8 cellular contexts compared by ENCODE assay signal in genomic region chr9:133113928-133114351, GRCh38. TPM values are rescaled to one million over a fixed set of nuclear protein-coding genes. Genes with fewer than 3 reads are reported as not detected.
A peak's percentile ranks its signal among the peaks of the same experiment; 100 is the strongest.
DNase-seq lines count a peak whose midpoint lies in the region; ATAC-seq, FAIRE-seq and TF ChIP-seq lines count a peak whose summit lies in the region.

No MANE protein-coding gene starts in this region.

- H3K27me3 Mint-ChIP-seq in CD4-positive, alpha-beta T cell: no peaks in the 10 kb centered on the region
- no peaks in the 10 kb centered on the region for H3K27me3 Mint-ChIP-seq in dendritic cell treated with granulocyte-macrophage colony-stimulating factor and Interleukin-4, amounts not matched to agents 40 ng/mL and 50 ng/mL, for 4 days
- H3K27me3 Mint-ChIP-seq in neural progenitor cell (ENCODE audit: insufficient read depth, low read depth): peaks cover 10% of the 10 kb centered on the region

- POLR2A ChIA-PET in CD4-positive, alpha-beta T cell (lab: Charles Lee): no interaction called here

- no peak overlapping the region for H2AFZ ChIP-seq in neural progenitor cell (replicated peaks)

- H4K20me1 ChIP-seq in neural progenitor cell (ENCODE audit: low read depth): peaks cover 78% of the 10 kb centered on the region

- TF ChIP-seq CTCF in CD4-positive, alpha-beta T cell (IDR thresholded peaks at IDR 0.05): no peak
- TF ChIP-seq CTCF in neural progenitor cell (IDR thresholded peaks at IDR 0.05): no peak

- H3K4me1 Mint-ChIP-seq in CD4-positive, alpha-beta T cell (ENCODE audit: low read depth): peaks cover 35% of the 10 kb centered on the region
- H3K4me1 Mint-ChIP-seq in dendritic cell treated with granulocyte-macrophage colony-stimulating factor and Interleukin-4, amounts not matched to agents 40 ng/mL and 50 ng/mL, for 4 days (ENCODE audit: low read depth): peaks cover 81% of the 10 kb centered on the region
- peaks cover 26% of the 10 kb centered on the region for H3K4me1 Mint-ChIP-seq in neural progenitor cell

- H3F3A ChIP-seq in neural progenitor cell (ENCODE audit: low read depth): peaks cover 1% of the 10 kb centered on the region

- H3K27ac Mint-ChIP-seq in CD4-positive, alpha-beta T cell: peak overlapping the region; percentile 81
- H3K27ac Mint-ChIP-seq in dendritic cell treated with granulocyte-macrophage colony-stimulating factor and Interleukin-4, amounts not matched to agents 40 ng/mL and 50 ng/mL, for 4 days: peak overlapping the region; percentile 99
- peak overlapping the region; percentile 66 for H3K27ac Mint-ChIP-seq in neural progenitor cell

- peak overlapping the region; percentile 12 for H3K9ac ChIP-seq in neural progenitor cell

- peaks cover 19% of the 10 kb centered on the region for H3K4me1 ChIP-seq in neural progenitor cell

- CTCF ChIA-PET in CD4-positive, alpha-beta T cell (lab: Charles Lee): interaction anchor here (1.0 kb wide), 1 partner anchor 30 kb away, joined by 5 read pairs; no protein-coding TSS in a partner anchor

- H3K9me3 ChIP-seq in CD4-positive, alpha-beta T cell (ENCODE audit: control insufficient read depth, low read length): no peaks in the 10 kb centered on the region
- no peaks in the 10 kb centered on the region for H3K9me3 ChIP-seq in neural progenitor cell (ENCODE audit: low read depth)

- no peaks in the 10 kb centered on the region for H3K27me3 ChIP-seq in CD4-positive, alpha-beta T cell (ENCODE audit: control insufficient read depth, insufficient read depth, low read length)
- no peaks in the 10 kb centered on the region for H3K27me3 ChIP-seq in neural progenitor cell

- FAIRE-seq in H54 (lab: Jason Lieb, UNC): no peak

- no peak overlapping the region for H3K4me2 ChIP-seq in neural progenitor cell

- H3K4me3 Mint-ChIP-seq in CD4-positive, alpha-beta T cell: no peak overlapping the region
- H3K4me3 Mint-ChIP-seq in dendritic cell treated with granulocyte-macrophage colony-stimulating factor and Interleukin-4, amounts not matched to agents 40 ng/mL and 50 ng/mL, for 4 days: peak overlapping the region; percentile 59
- H3K4me3 Mint-ChIP-seq in neural progenitor cell: no peak overlapping the region

- no peaks in the 10 kb centered on the region for H3K9me3 Mint-ChIP-seq in CD4-positive, alpha-beta T cell
- H3K9me3 Mint-ChIP-seq in dendritic cell treated with granulocyte-macrophage colony-stimulating factor and Interleukin-4, amounts not matched to agents 40 ng/mL and 50 ng/mL, for 4 days: no peaks in the 10 kb centered on the region
- H3K9me3 Mint-ChIP-seq in neural progenitor cell: no peaks in the 10 kb centered on the region

- TF ChIP-seq POLR2A in H54 (IDR thresholded peaks at IDR 0.05; ENCODE audit: low read depth, low read length): no peak

- no peak for DNase-seq in CD4-positive, alpha-beta T cell
- DNase-seq in NCI-H2171 treated with DMSO at 0.1 percent for 48 hours (lab: John Stamatoyannopoulos, UW) (peak; percentile 79), neural progenitor cell (ENCODE audit: low spot score) (no peak), iPS-NIHi7 (ENCODE audit: extremely low spot score) (no peak), H54 (ENCODE audit: insufficient read length, low spot score) (no peak)

- H3K79me2 ChIP-seq in neural progenitor cell (ENCODE audit: low read depth): peaks cover 26% of the 10 kb centered on the region

- intact Hi-C loops in CD4-positive, alpha-beta T cell (cut with DNase I, micrococcal nuclease): no loop called here
- intact Hi-C loops in dendritic cell treated with granulocyte-macrophage colony-stimulating factor and Interleukin-4, amounts not matched to agents 40 ng/mL and 50 ng/mL, for 4 days (cut with micrococcal nuclease): loop anchor here (1.0 kb wide), 1 partner anchor 7 kb away; the partner anchor contains the start of gene RALGDS

- no peak overlapping the region for H3K27ac ChIP-seq in CD4-positive, alpha-beta T cell (ENCODE audit: low read depth, low read length)
- H3K27ac ChIP-seq in neural progenitor cell: no peak overlapping the region

- H3K36me3 Mint-ChIP-seq in CD4-positive, alpha-beta T cell (ENCODE audit: low read depth): peaks cover 43% of the 10 kb centered on the region
- peaks cover 81% of the 10 kb centered on the region for H3K36me3 Mint-ChIP-seq in dendritic cell treated with granulocyte-macrophage colony-stimulating factor and Interleukin-4, amounts not matched to agents 40 ng/mL and 50 ng/mL, for 4 days (ENCODE audit: low read depth)
- peaks cover 7% of the 10 kb centered on the region for H3K36me3 Mint-ChIP-seq in neural progenitor cell

- H3K36me3 ChIP-seq in neural progenitor cell: no peaks in the 10 kb centered on the region

- ATAC-seq in CD4-positive, alpha-beta T cell (ENCODE audit: poor library complexity): peak; percentile 9
- ATAC-seq in GM19463 (IDR thresholded peaks at IDR 0.05; ENCODE audit: unreplicated experiment) (no peak), HG03159 (IDR thresholded peaks at IDR 0.05; ENCODE audit: unreplicated experiment) (no peak)

- no peak overlapping the region for H3K4me3 ChIP-seq in neural progenitor cell

RNA-seq across cellular contexts. Expression of gene RALGDS, which starts 7.1 kb away (rescaled TPM):
- 100 to 1,000 TPM; 166 to 168 TPM for total RNA-seq in CD4-positive, alpha-beta T cell
- 24.1 and 58.8 TPM in 2 replicates for total RNA-seq in neural progenitor cell (ENCODE audit: low replicate concordance)

RNA-seq across cellular contexts. Expression of gene GBGT1, which starts 49.8 kb away (rescaled TPM):
- 1 to 10 TPM; 1.3 to 1.8 TPM for total RNA-seq in CD4-positive, alpha-beta T cell
- 2.0 and 3.0 TPM in 2 replicates for total RNA-seq in neural progenitor cell (ENCODE audit: low replicate concordance)

RNA-seq across cellular contexts. Expression of gene CEL, which starts 52.2 kb away (rescaled TPM):
- under 1 TPM; 0.16 to 0.39 TPM for total RNA-seq in CD4-positive, alpha-beta T cell
- total RNA-seq in neural progenitor cell (ENCODE audit: low replicate concordance): 1.0 and 2.2 TPM in 2 replicates
